ENCODE assay signal across 15 cellular contexts in the genomic region with DNA sequence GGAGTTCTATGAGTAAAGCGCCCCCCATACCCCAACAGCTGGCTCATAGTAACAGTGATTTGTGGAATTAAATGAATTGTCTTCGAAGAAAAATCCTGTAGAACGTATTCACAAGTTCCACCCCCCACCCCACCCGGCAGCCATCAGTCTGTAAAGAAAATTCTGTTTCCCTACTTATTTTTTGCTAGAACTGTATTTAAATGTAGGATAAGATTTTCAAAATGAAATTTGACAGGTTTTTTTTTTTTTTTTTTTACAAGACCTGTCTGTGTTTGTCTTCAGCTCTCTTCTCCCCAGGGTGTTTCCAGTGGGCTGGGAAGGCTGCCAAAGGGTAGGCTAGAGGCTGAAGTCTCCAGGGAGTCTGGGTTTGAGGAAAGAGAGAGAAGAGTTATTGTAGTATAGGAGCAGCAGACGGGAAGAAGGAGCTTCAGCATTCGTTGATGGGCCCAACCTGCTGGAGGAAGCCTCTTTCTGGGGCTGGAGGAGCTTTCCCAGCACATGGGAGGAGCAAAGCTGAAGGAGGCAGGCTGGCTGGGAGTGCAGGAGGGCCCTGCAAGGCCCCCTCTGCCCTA.
DNase-seq lines count a peak whose midpoint lies in the region; ATAC-seq, FAIRE-seq and TF ChIP-seq lines count a peak whose summit lies in the region.
"Had no signal": no experiment of that assay in that cellular context is flagged by ENCODE, and none has a peak within 500 bp of the region (broad histone marks: within the 10 kb centered on the region; RNA-seq: fewer than 3 reads in every experiment).

No MANE protein-coding gene starts in this region.

- CTCF ChIA-PET in MCF 10A (lab: Yijun Ruan, JAX): no interaction called here

- H3K4me3 ChIP-seq in breast epithelium (no peak overlapping the region), cardiac fibroblast (replicated peaks in 1 of 2; ENCODE audit: low read depth in 2 of 2, low read length in 2 of 2) (no peak overlapping the region)

- H3K36me3 ChIP-seq in breast epithelium: no peaks in the 10 kb centered on the region

- DNase-seq in MCF 10A (ENCODE audit: unreplicated experiment): peak; percentile 47
- DNase-seq in breast epithelium (ENCODE audit: low spot score in 2 of 2): no peak
- DNase-seq in NCI-H2029 (lab: John Stamatoyannopoulos, UW): peak; percentile 54
- DNase-seq in cardiac fibroblast (ENCODE audit: low read depth in 2 of 2): peak; percentile 69 to 91
- peak; percentile 26 for DNase-seq in urothelium cell line (ENCODE audit: low spot score)
- DNase-seq in immature natural killer cell: no peak
- DNase-seq: activated CD4-positive, alpha-beta memory T cell treated with anti-CD3 and anti-CD28 coated beads for 36 hours; activated naive CD4-positive, alpha-beta T cell treated with anti-CD3 and anti-CD28 coated beads, Interleukin-2, amount 10 ng/mL, durations not matched to agents 7 days and 5 days; Karpas-422; kidney; naive thymus-derived CD8-positive, alpha-beta T cell; OCI-M1 had no signal

- TF ChIP-seq POLR2A in breast epithelium (IDR thresholded peaks at IDR 0.05): no peak

- H3K27me3 ChIP-seq in breast epithelium: no peaks in the 10 kb centered on the region

- H3K4me1 Mint-ChIP-seq in MCF 10A (ENCODE audit: insufficient read depth, unreplicated experiment): no peaks in the 10 kb centered on the region
- H3K4me1 Mint-ChIP-seq in immature natural killer cell: no peaks in the 10 kb centered on the region
- H3K4me1 Mint-ChIP-seq: activated naive CD4-positive, alpha-beta T cell treated with anti-CD3 and anti-CD28 coated beads, Interleukin-2, amount 10 ng/mL, durations not matched to agents 7 days and 5 days; naive thymus-derived CD8-positive, alpha-beta T cell had no signal

- H3K9me3 Mint-ChIP-seq in MCF 10A (ENCODE audit: unreplicated experiment): no peaks in the 10 kb centered on the region
- peaks cover 0 to 8% (median under 1%) of the 10 kb centered on the region in 6 donors for H3K9me3 Mint-ChIP-seq in immature natural killer cell
- H3K9me3 Mint-ChIP-seq: activated CD4-positive, alpha-beta memory T cell treated with anti-CD3 and anti-CD28 coated beads for 36 hours; activated naive CD4-positive, alpha-beta T cell treated with anti-CD3 and anti-CD28 coated beads, Interleukin-2, amount 10 ng/mL, durations not matched to agents 7 days and 5 days; type B pancreatic cell had no signal

- POLR2A ChIA-PET in MCF 10A (lab: Yijun Ruan, JAX): interaction anchor here (0.5 kb wide), 1 partner anchor 33 kb away, joined by 3 read pairs; no protein-coding TSS in a partner anchor

- no peaks in the 10 kb centered on the region for H3K4me1 ChIP-seq in breast epithelium

- H3K9me3 ChIP-seq in breast epithelium: no peaks in the 10 kb centered on the region

- no TSS peak for BruUV-seq in MCF 10A (replicated peaks; lab: Mats Ljungman, UMichigan)

- no peak overlapping the region for H3K27ac Mint-ChIP-seq in MCF 10A (ENCODE audit: low read depth, unreplicated experiment)
- H3K27ac Mint-ChIP-seq in immature natural killer cell: no peak overlapping the region
- H3K27ac Mint-ChIP-seq: activated CD4-positive, alpha-beta memory T cell treated with anti-CD3 and anti-CD28 coated beads for 36 hours; activated naive CD4-positive, alpha-beta T cell treated with anti-CD3 and anti-CD28 coated beads, Interleukin-2, amount 10 ng/mL, durations not matched to agents 7 days and 5 days; naive thymus-derived CD8-positive, alpha-beta T cell; type B pancreatic cell had no signal

- no peak overlapping the region for H3K4me3 Mint-ChIP-seq in MCF 10A (ENCODE audit: unreplicated experiment)
- no peak overlapping the region for H3K4me3 Mint-ChIP-seq in immature natural killer cell
- H3K4me3 Mint-ChIP-seq: activated CD4-positive, alpha-beta memory T cell treated with anti-CD3 and anti-CD28 coated beads for 36 hours; activated naive CD4-positive, alpha-beta T cell treated with anti-CD3 and anti-CD28 coated beads, Interleukin-2, amount 10 ng/mL, durations not matched to agents 7 days and 5 days; naive thymus-derived CD8-positive, alpha-beta T cell; type B pancreatic cell had no signal

- H3K36me3 Mint-ChIP-seq in MCF 10A (ENCODE audit: insufficient read depth, unreplicated experiment) (no peaks in the 10 kb centered on the region), immature natural killer cell (no peaks in the 10 kb centered on the region)
- H3K36me3 Mint-ChIP-seq: activated CD4-positive, alpha-beta memory T cell treated with anti-CD3 and anti-CD28 coated beads for 36 hours; activated naive CD4-positive, alpha-beta T cell treated with anti-CD3 and anti-CD28 coated beads, Interleukin-2, amount 10 ng/mL, durations not matched to agents 7 days and 5 days; naive thymus-derived CD8-positive, alpha-beta T cell; type B pancreatic cell had no signal

- TF ChIP-seq CTCF in MCF 10A (IDR thresholded peaks at IDR 0.05; ENCODE audit: unreplicated experiment) (no peak), breast epithelium (IDR thresholded peaks at IDR 0.05) (no peak), cardiac fibroblast (IDR thresholded peaks at IDR 0.05; ENCODE audit: low read depth, low read length) (no peak)

- ATAC-seq in HG03460 (IDR thresholded peaks at IDR 0.05; ENCODE audit: unreplicated experiment) (no peak), HG03045 (IDR thresholded peaks at IDR 0.05; ENCODE audit: unreplicated experiment) (no peak)
- ATAC-seq: naive thymus-derived CD8-positive, alpha-beta T cell had no signal

- H3K27me3 Mint-ChIP-seq in MCF 10A (ENCODE audit: insufficient read depth, unreplicated experiment): no peaks in the 10 kb centered on the region
- peaks cover 0 to 1% (median 0%) of the 10 kb centered on the region in 3 donors for H3K27me3 Mint-ChIP-seq in immature natural killer cell (ENCODE audit: low read depth in 3 of 3)
- H3K27me3 Mint-ChIP-seq: activated CD4-positive, alpha-beta memory T cell treated with anti-CD3 and anti-CD28 coated beads for 36 hours; activated naive CD4-positive, alpha-beta T cell treated with anti-CD3 and anti-CD28 coated beads, Interleukin-2, amount 10 ng/mL, durations not matched to agents 7 days and 5 days had no signal

- intact Hi-C loops in MCF 10A (cut with micrococcal nuclease) (no loop called here), breast epithelium (cut with DNase I; ENCODE audit: low total_unique reads) (no loop called here)

- no peak for FAIRE-seq in urothelium cell line (lab: Jason Lieb, UNC)
- FAIRE-seq: kidney had no signal

- H3K27ac ChIP-seq in breast epithelium: no peak overlapping the region

Comparison
In these comparisons a context has a peak if more than half of its experiments do, and no peak if none do; other contexts are left out.
1. DNase-seq: peak in MCF 10A (single experiment), NCI-H2029 (single experiment), cardiac fibroblast (2 of 2) and urothelium cell line (single experiment); none in breast epithelium (0 of 2) and immature natural killer cell (0 of 3).